In the genomic region with DNA sequence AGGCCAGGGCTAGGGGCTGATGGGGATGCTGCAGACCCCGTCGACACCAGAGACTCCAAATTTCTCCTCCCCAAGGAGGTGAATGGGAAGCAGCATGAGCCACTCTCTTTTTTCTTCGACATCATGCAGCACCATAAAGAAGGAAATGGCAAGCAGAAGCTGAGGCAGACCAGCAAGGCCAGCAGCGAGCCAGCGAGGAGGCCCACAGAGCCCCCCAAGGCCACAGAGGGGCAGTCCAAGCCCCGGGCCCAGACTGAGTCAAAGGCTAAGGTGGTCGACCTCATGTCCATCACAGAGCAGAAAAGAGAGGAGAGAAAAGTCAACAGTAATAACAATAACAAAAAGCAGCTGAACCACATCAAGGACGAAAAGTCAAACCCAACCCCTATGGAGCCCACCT, we compare ENCODE assay signal across 17 cellular contexts.
"Had no signal": no experiment of that assay in that cellular context is flagged by ENCODE, and none has a peak within 500 bp of the region (broad histone marks: within the 10 kb centered on the region; RNA-seq: fewer than 3 reads in every experiment).

No MANE protein-coding gene starts in this region.

- DNase-seq: activated CD4-positive, alpha-beta T cell treated with anti-CD3 and anti-CD28 coated beads, Interleukin-2, amount 50 U/mL, for 48 hours; activated CD4-positive, CD25-positive, alpha-beta regulatory T cell treated with anti-CD3 and anti-CD28 coated beads, Interleukin-2, amount 50 U/mL, for 72 hours; activated effector memory CD4-positive, alpha-beta T cell treated with Interleukin-2 at 50 U/mL for 16 hours; activated naive CD8-positive, alpha-beta T cell treated with anti-CD3 and anti-CD28 coated beads, Interleukin-2, amount 10 ng/mL, durations not matched to agents 7 days and 5 days; activated T-cell treated with anti-CD3 and anti-CD28 coated beads, Interleukin-2, amount 50 U/mL, for 1 hour; cerebellar nuclear complex; dermis blood vessel endothelial cell; effector memory CD8-positive, alpha-beta T cell; heart left ventricle; immature natural killer cell; stimulated activated CD4-positive, alpha-beta T cell treated with anti-CD3 and anti-CD28 coated beads, Interleukin-12 subunit alpha, Interleukin-12 subunit beta, amount 100 ng/mL, for 4 hours; stimulated activated CD4-positive, alpha-beta T cell treated with anti-CD3 and anti-CD28 coated beads, Interleukin-2, amount 100 ng/mL, for 24 hours; substantia nigra; transverse colon had no signal

- H3K4me1 ChIP-seq: heart left ventricle, pancreas, transverse colon, vagina had no signal

- H3K27me3 Mint-ChIP-seq: activated naive CD8-positive, alpha-beta T cell treated with anti-CD3 and anti-CD28 coated beads, Interleukin-2, amount 10 ng/mL, durations not matched to agents 7 days and 5 days; brain; effector memory CD8-positive, alpha-beta T cell had no signal

- H3K27ac ChIP-seq: heart left ventricle, pancreas, transverse colon, vagina had no signal

- H3K27ac Mint-ChIP-seq: activated naive CD8-positive, alpha-beta T cell treated with anti-CD3 and anti-CD28 coated beads, Interleukin-2, amount 10 ng/mL, durations not matched to agents 7 days and 5 days; effector memory CD8-positive, alpha-beta T cell had no signal

- H3K9me3 Mint-ChIP-seq: activated naive CD8-positive, alpha-beta T cell treated with anti-CD3 and anti-CD28 coated beads, Interleukin-2, amount 10 ng/mL, durations not matched to agents 7 days and 5 days; brain; effector memory CD8-positive, alpha-beta T cell; immature natural killer cell had no signal

- ATAC-seq: effector memory CD8-positive, alpha-beta T cell; heart left ventricle; pancreas had no signal

- H3K9me3 ChIP-seq: heart left ventricle, pancreas, transverse colon, vagina had no signal

- H3K4me1 Mint-ChIP-seq: activated naive CD8-positive, alpha-beta T cell treated with anti-CD3 and anti-CD28 coated beads, Interleukin-2, amount 10 ng/mL, durations not matched to agents 7 days and 5 days; brain; immature natural killer cell had no signal

- H3K4me3 ChIP-seq: heart left ventricle, pancreas, transverse colon, vagina had no signal

- H3K4me3 Mint-ChIP-seq: activated naive CD8-positive, alpha-beta T cell treated with anti-CD3 and anti-CD28 coated beads, Interleukin-2, amount 10 ng/mL, durations not matched to agents 7 days and 5 days; brain; effector memory CD8-positive, alpha-beta T cell; immature natural killer cell had no signal
